In genomic region chr18:58315739-58316215, GRCh38 we compare ENCODE assay signal across 10 cellular contexts.
DNase-seq lines count a peak whose midpoint lies in the region; ATAC-seq, FAIRE-seq and TF ChIP-seq lines count a peak whose summit lies in the region.
"Had no signal": no experiment of that assay in that cellular context is flagged by ENCODE, and none has a peak within 500 bp of the region (broad histone marks: within the 10 kb centered on the region; RNA-seq: fewer than 3 reads in every experiment).

No MANE protein-coding gene starts in this region.

- H3K36me3 ChIP-seq in CD4-positive, alpha-beta memory T cell (ENCODE audit: insufficient read depth, low read length), result no peaks in the 10 kb centered on the region
- H3K36me3 ChIP-seq in pancreas, result no peaks in the 10 kb centered on the region

- peak overlapping the region in 4 of 7 donors; percentile 8 to 44 (median 32) for H3K27ac Mint-ChIP-seq in CD4-positive, alpha-beta memory T cell

- intact Hi-C loops in CD4-positive, alpha-beta memory T cell (cut with micrococcal nuclease), result no loop called here
- intact Hi-C loops in cardiac septum (cut with DNase I), result loop anchor here (2.0 kb wide), 1 partner anchor 59 kb away; no protein-coding TSS in a partner anchor
- intact Hi-C loops in pancreas (cut with DNase I), result no loop called here

- no peaks in the 10 kb centered on the region for H3K36me3 Mint-ChIP-seq in CD4-positive, alpha-beta memory T cell

- POLR2A ChIA-PET in CD4-positive, alpha-beta memory T cell (lab: Charles Lee; ENCODE audit: partially characterized antibody), result no interaction called here

- no peak for DNase-seq in CD4-positive, alpha-beta memory T cell
- DNase-seq in cardiac septum (ENCODE audit: low spot score), result peak; percentile 79
- DNase-seq in pancreas, result no peak
- no peak for DNase-seq in middle frontal gyrus (ENCODE audit: extremely low spot score, low spot score)
- no peak for DNase-seq in activated CD4-positive, CD25-positive, alpha-beta regulatory T cell (lab: John Stamatoyannopoulos, UW)
- DNase-seq in GM19238 (ENCODE audit: insufficient read length, low spot score), result no peak
- DNase-seq: activated CD4-positive, CD25-positive, alpha-beta regulatory T cell treated with anti-CD3 and anti-CD28 coated beads, Interleukin-2, amount 50 U/mL, for 72 hours; NCI-H146 had no signal

- WGBS in pancreas, 2 donors, result 65 to 73% methylated on average over 15 of the region's 15 CpGs

- no peaks in the 10 kb centered on the region for H3K27me3 Mint-ChIP-seq in CD4-positive, alpha-beta memory T cell

- peak overlapping the region in 1 of 8 donors; percentile 17 for H3K4me3 Mint-ChIP-seq in CD4-positive, alpha-beta memory T cell

- H3K4me3 ChIP-seq in CD4-positive, alpha-beta memory T cell (ENCODE audit: low read length in 2 of 2), result no peak overlapping the region
- H3K4me3 ChIP-seq in pancreas, result no peak overlapping the region

- no peak for FAIRE-seq in pancreas (lab: Jason Lieb, UNC)

- H3K27me3 ChIP-seq in CD4-positive, alpha-beta memory T cell (ENCODE audit: insufficient read depth, low read length), result no peaks in the 10 kb centered on the region
- no peaks in the 10 kb centered on the region for H3K27me3 ChIP-seq in pancreas

- TF ChIP-seq CTCF in VCaP (conservative IDR thresholded peaks at IDR 0.05) (no peak), pancreas (IDR thresholded peaks at IDR 0.05) (no peak)

- peaks cover 0 to 1% (median 0%) of the 10 kb centered on the region in 8 donors for H3K9me3 Mint-ChIP-seq in CD4-positive, alpha-beta memory T cell

- H3K4me1 Mint-ChIP-seq in CD4-positive, alpha-beta memory T cell, result peaks cover 9 to 59% (median 33%) of the 10 kb centered on the region in 4 donors

- ATAC-seq in pancreas (no peak), HG03045 (IDR thresholded peaks at IDR 0.05; ENCODE audit: unreplicated experiment) (no peak)

- CTCF ChIA-PET in CD4-positive, alpha-beta memory T cell (lab: Charles Lee; ENCODE audit: partially characterized antibody), result interaction anchor here (1.1 kb wide), 1 partner anchor 9 kb away, joined by 3 read pairs; no protein-coding TSS in a partner anchor

- no peaks in the 10 kb centered on the region for H3K9me3 ChIP-seq in CD4-positive, alpha-beta memory T cell (ENCODE audit: control insufficient read depth in 1 of 2, low read length in 2 of 2)
- H3K9me3 ChIP-seq in pancreas, result no peaks in the 10 kb centered on the region

- peaks cover 19% of the 10 kb centered on the region for H3K4me1 ChIP-seq in CD4-positive, alpha-beta memory T cell (ENCODE audit: insufficient read depth, low read length)
- peaks cover 19 to 37% (median 30%) of the 10 kb centered on the region in 3 donors for H3K4me1 ChIP-seq in pancreas

- no peak overlapping the region for H3K27ac ChIP-seq in CD4-positive, alpha-beta memory T cell (ENCODE audit: low read depth, low read length)
- peak overlapping the region; percentile 70 for H3K27ac ChIP-seq in VCaP
- peak overlapping the region in 3 of 4 donors; percentile 12 to 84 (median 72) for H3K27ac ChIP-seq in pancreas
